Comparison of ENCODE assay signal across 8 cellular contexts in genomic region chr2:197804049-197804757, GRCh38. TPM values are rescaled to one million over a fixed set of nuclear protein-coding genes. Genes with fewer than 3 reads are reported as not detected.
A peak's percentile ranks its signal among the peaks of the same experiment; 100 is the strongest.
DNase-seq lines count a peak whose midpoint lies in the region; ATAC-seq and TF ChIP-seq lines count a peak whose summit lies in the region.

Gene PLCL1 (plus strand): TSS chr2:197804593.

- peak; percentile 59 for DNase-seq in GM12864 (ENCODE audit: low read depth)
- DNase-seq in NCI-H1105 treated with DMSO at 0.1 percent for 48 hours (lab: John Stamatoyannopoulos, UW), result peak; percentile 89
- peak; percentile 82 to 94 (median 90) for DNase-seq in T-cell
- peak; percentile 81 for DNase-seq in amniotic epithelial cell (ENCODE audit: low read depth)
- peak; percentile 93 to 97 (median 95) for DNase-seq in heart left ventricle
- DNase-seq in trophoblast cell, result peak; percentile 81
- DNase-seq in tibial nerve (ENCODE audit: low spot score in 2 of 2), result peak; percentile 72 to 77

- peak within 1 kb of the TSS; percentile 88 to 89 for H3K27ac Mint-ChIP-seq in T-cell

- H3K9ac ChIP-seq in trophoblast cell (ENCODE audit: low read length), result no peak within 1 kb of the TSS

- no peak within 1 kb of the TSS for H3K4ac ChIP-seq in trophoblast cell (ENCODE audit: low read depth, low read length)

- H4K91ac ChIP-seq in trophoblast cell (ENCODE audit: low read depth, low read length), result no peak within 1 kb of the TSS

- no peak within 1 kb of the TSS for H2BK5ac ChIP-seq in trophoblast cell (ENCODE audit: low read depth, low read length, poor library complexity)

- ATAC-seq in HG02678 (IDR thresholded peaks at IDR 0.05; ENCODE audit: unreplicated experiment) (peak; percentile 100), T-cell (replicated peaks in 1 of 4) (peak; percentile 97 to 99 (median 98)), heart left ventricle (peak; percentile 94 to 97 (median 96))

- H3K79me2 ChIP-seq in trophoblast cell (ENCODE audit: control insufficient read depth, insufficient read depth, low read length, poor library complexity), result no peaks in the 10 kb centered on the region

- no peaks in the 10 kb centered on the region for H3K79me1 ChIP-seq in trophoblast cell (ENCODE audit: low read length)

- no peaks in the 10 kb centered on the region for H3K9me3 Mint-ChIP-seq in T-cell

- peak within 1 kb of the TSS; percentile 87 to 91 (median 90) for H3K4me3 Mint-ChIP-seq in T-cell

- H3K18ac ChIP-seq in trophoblast cell (ENCODE audit: low read length), result no peak within 1 kb of the TSS

- H3K36me3 ChIP-seq in heart left ventricle, result no peaks in the 10 kb centered on the region
- no peaks in the 10 kb centered on the region for H3K36me3 ChIP-seq in trophoblast cell (ENCODE audit: control insufficient read depth in 1 of 2, insufficient read depth in 2 of 2, low read length in 2 of 2)
- no peaks in the 10 kb centered on the region for H3K36me3 ChIP-seq in tibial nerve

- H3K4me3 ChIP-seq in GM12864 (ENCODE audit: low read depth, low read length) (peak within 1 kb of the TSS; percentile 47), heart left ventricle (peak within 1 kb of the TSS; percentile 66 to 91 (median 84)), trophoblast cell (ENCODE audit: low read depth, low read length) (peak within 1 kb of the TSS; percentile 80), tibial nerve (peak within 1 kb of the TSS; percentile 69 to 85 (median 76))

- H3K27ac ChIP-seq in heart left ventricle, result peak within 1 kb of the TSS; percentile 70 to 90 (median 84)
- H3K27ac ChIP-seq in trophoblast cell (ENCODE audit: low read depth, low read length), result no peak within 1 kb of the TSS
- H3K27ac ChIP-seq in tibial nerve, result peak within 1 kb of the TSS; percentile 70 to 85 (median 73)

- no peaks in the 10 kb centered on the region for H3K9me3 ChIP-seq in heart left ventricle
- H3K9me3 ChIP-seq in trophoblast cell (ENCODE audit: insufficient read depth, low read depth, low read length), result peaks cover 2% of the 10 kb centered on the region
- no peaks in the 10 kb centered on the region for H3K9me3 ChIP-seq in tibial nerve

- H3K27me3 ChIP-seq in heart left ventricle (peaks cover 0 to 7% (median 0%) of the 10 kb centered on the region in 9 donors), trophoblast cell (ENCODE audit: insufficient read depth, low read length) (peaks cover 16% of the 10 kb centered on the region), tibial nerve (no peaks in the 10 kb centered on the region)

- no peak within 1 kb of the TSS for H4K12ac ChIP-seq in trophoblast cell (ENCODE audit: low read depth, low read length)

- no peak for TF ChIP-seq CTCF in GM12864 (IDR thresholded peaks at IDR 0.05; ENCODE audit: low read depth, low read length, missing control alignments)
- TF ChIP-seq CTCF in heart left ventricle (IDR thresholded peaks at IDR 0.05), result peak in 7 of 12 donors; percentile 17 to 42 (median 27)
- peak in 1 of 5 experiments; percentile 47 for TF ChIP-seq CTCF in tibial nerve (IDR thresholded peaks at IDR 0.05)

- POLR2A ChIA-PET in T-cell (lab: Charles Lee), result no interaction called here

- H2AK5ac ChIP-seq in trophoblast cell (ENCODE audit: low read length), result no peak within 1 kb of the TSS

- intact Hi-C loops in heart left ventricle (cut with DNase I), result loop anchor here (1.0 to 10.0 kb wide), 12 partner anchors 81 to 493 kb away; no protein-coding TSS in a partner anchor

- H3K27me3 Mint-ChIP-seq in T-cell, result peaks cover 0 to 4% of the 10 kb centered on the region in 2 donors

- WGBS in heart left ventricle, 4 donors, result 0 to 2% (median 1%) methylated on average over 42 to 50 of the region's 50 CpGs
- WGBS in trophoblast cell (ENCODE audit: extremely low coverage, insufficient coverage, insufficient read length), result no CpG with 5 or more reads among the region's 50 CpGs
- WGBS in tibial nerve, 2 donors, result 1% methylated on average over 42 to 44 of the region's 50 CpGs

- H3K4me2 ChIP-seq in trophoblast cell (ENCODE audit: low read length), result peak within 1 kb of the TSS; percentile 97

- H3K4me1 Mint-ChIP-seq in T-cell, result peaks cover 46 to 50% (median 49%) of the 10 kb centered on the region in 3 donors

- peaks cover 0 to 35% (median 16%) of the 10 kb centered on the region in 12 donors for H3K4me1 ChIP-seq in heart left ventricle
- peaks cover 3 to 4% of the 10 kb centered on the region in 2 experiments for H3K4me1 ChIP-seq in trophoblast cell (ENCODE audit: control insufficient read depth in 1 of 2, insufficient read depth in 2 of 2, low read length in 2 of 2)
- H3K4me1 ChIP-seq in tibial nerve, result peaks cover 0 to 34% (median 11%) of the 10 kb centered on the region in 4 donors

- peak within 1 kb of the TSS; percentile 39 for H2AFZ ChIP-seq in trophoblast cell (ENCODE audit: insufficient read depth, low read length, poor library complexity)

- no peaks in the 10 kb centered on the region for H3K36me3 Mint-ChIP-seq in T-cell

- TF ChIP-seq EP300 in tibial nerve (IDR thresholded peaks at IDR 0.05), result peak in 1 of 2 donors; percentile 82

- H2BK12ac ChIP-seq in trophoblast cell (ENCODE audit: low read length), result no peak within 1 kb of the TSS

- TF ChIP-seq POLR2A in heart left ventricle (IDR thresholded peaks at IDR 0.05), result peak; percentile 36 to 98
- TF ChIP-seq POLR2A in tibial nerve (IDR thresholded peaks at IDR 0.05), result peak in 1 of 2 donors; percentile 90

- CTCF ChIA-PET in T-cell (lab: Charles Lee), result interaction anchor here (0.6 to 2.1 kb wide), 9 partner anchors 9 to 505 kb away, joined by 3 to 12 read pairs (median 4); partner anchors contain the start of gene MARS2 (in 1 of the 2)

- no peak within 1 kb of the TSS for H2BK120ac ChIP-seq in trophoblast cell (ENCODE audit: insufficient read depth, low read length, poor library complexity)

- no peak within 1 kb of the TSS for H4K8ac ChIP-seq in trophoblast cell (ENCODE audit: low read depth, low read length)

- no peak within 1 kb of the TSS for H3K23ac ChIP-seq in trophoblast cell (ENCODE audit: low read length)

- H3K14ac ChIP-seq in trophoblast cell (ENCODE audit: low read length), result no peak within 1 kb of the TSS

RNA-seq across cellular contexts. Expression of gene PLCL1, which starts in this region (rescaled TPM):
- total RNA-seq in T-cell (10 to 100 TPM; 15.3 to 24.7 (median 20.3) TPM), heart left ventricle (100 to 1,000 TPM in 3 of 9 donors, 10 to 100 TPM in 6; 65.9 to 126 (median 97.6) TPM), tibial nerve (10 to 100 TPM in 1 of 4 donors, 1 to 10 TPM in 3; 6.6 to 10.0 (median 7.9) TPM)
- 10 to 100 TPM; 22.0 to 33.3 TPM for polyA plus RNA-seq in heart left ventricle
- polyA plus RNA-seq in trophoblast cell (2013), result 0.14 TPM in 2 replicates
